1 cellular context compared by ENCODE assay signal in genomic region chr3:25481402-25481801, GRCh38.
TF ChIP-seq lines count a peak whose summit lies in the region.

No MANE protein-coding gene starts in this region.

TF ChIP-seq in GM23338, 12 proteins besides CTCF, POLR2A, EP300 and RAD21:
- TF ChIP-seq ZNF462 (CRISPR knock-in tag; IDR thresholded peaks at IDR 0.05), result no peak
